28 cellular contexts compared by ENCODE assay signal in genomic region chr6:9240861-9241260, GRCh38.
"Had no signal": no experiment of that assay in that cellular context is flagged by ENCODE, and none has a peak within 500 bp of the region (broad histone marks: within the 10 kb centered on the region; RNA-seq: fewer than 3 reads in every experiment).

No MANE protein-coding gene starts in this region.

- H3K4me1 ChIP-seq: neural progenitor cell, parathyroid adenoma, psoas muscle, spleen, suprapubic skin, testis, tibial artery, transverse colon, upper lobe of right lung, uterus had no signal

- H2AFZ ChIP-seq: neural progenitor cell, parathyroid adenoma had no signal

- H3K27me3 ChIP-seq: neural progenitor cell, ovary, spleen, suprapubic skin, testis, tibial artery, transverse colon, uterus had no signal

- H3K36me3 ChIP-seq: neural progenitor cell, ovary, spleen, suprapubic skin, tibial artery, transverse colon, upper lobe of right lung, uterus had no signal

- H3K4me3 ChIP-seq: neural progenitor cell, ovary, psoas muscle, skin epidermis, smooth muscle cell, spleen, suprapubic skin, testis, tibial artery, transverse colon, upper lobe of right lung, uterus had no signal

- H3K9me3 ChIP-seq: ovary, psoas muscle, suprapubic skin, testis, tibial artery, transverse colon, upper lobe of right lung, uterus had no signal

- ATAC-seq: natural killer cell; psoas muscle; right cardiac atrium; sciatic nerve; stimulated activated memory B cell treated with anti-CD40 and anti-IgM and Interleukin-4, amounts not matched to agents 10 μg/mL and 1 μg/mL and 100 μg/mL, for 72 hours; stimulated activated naive CD8-positive, alpha-beta T cell treated with anti-CD3 and anti-CD28 coated beads, Interleukin-15, amount 100 ng/mL, for 72 hours; stimulated activated naive CD8-positive, alpha-beta T cell treated with anti-CD3 and anti-CD28 coated beads, Interleukin-15, Interleukin-2, amounts not matched to agents 100 U/mL and 50 U/mL, for 24 hours; upper lobe of right lung had no signal

- H3K9ac ChIP-seq: neural progenitor cell, parathyroid adenoma had no signal

- DNase-seq: natural killer cell; occipital lobe; ovary; posterior cingulate gyrus; psoas muscle; right cardiac atrium; spleen; stimulated activated CD4-positive, alpha-beta T cell treated with anti-CD3 and anti-CD28 coated beads, Interleukin-12 subunit alpha, Interleukin-12 subunit beta, amount 100 ng/mL, for 4 hours; stimulated activated CD4-positive, alpha-beta T cell treated with anti-CD3 and anti-CD28 coated beads, Interleukin-1b, Interleukin-23, amount 100 ng/mL, for 48 hours; stimulated activated CD4-positive, alpha-beta T cell treated with anti-CD3 and anti-CD28 coated beads, Interleukin-4, amount 100 ng/mL, for 1 hour; stimulated activated CD4-positive, alpha-beta T cell treated with anti-CD3 and anti-CD28 coated beads, Interleukin-4, amount 100 ng/mL, for 4 hours; stimulated activated CD8-positive, alpha-beta memory T cell treated with anti-CD3 and anti-CD28 coated beads, Interleukin-4, amount 100 ng/mL, for 48 hours; stimulated activated naive CD4-positive, alpha-beta T cell; stimulated activated naive CD8-positive, alpha-beta T cell treated with anti-CD3 and anti-CD28 coated beads, Interleukin-15, amount 100 ng/mL, for 72 hours; stimulated activated naive CD8-positive, alpha-beta T cell treated with anti-CD3 and anti-CD28 coated beads, Interleukin-15, Interleukin-2, amounts not matched to agents 100 U/mL and 50 U/mL, for 24 hours; substantia nigra; testis; tibial artery; transverse colon; upper lobe of right lung; uterus had no signal

- H3K27ac ChIP-seq: neural progenitor cell, ovary, parathyroid adenoma, psoas muscle, skin epidermis, spleen, suprapubic skin, testis, tibial artery, transverse colon, upper lobe of right lung, uterus had no signal

- H3K79me2 ChIP-seq: parathyroid adenoma had no signal

- H3K4me2 ChIP-seq: neural progenitor cell, smooth muscle cell had no signal
